8 cellular contexts compared by ENCODE assay signal in the genomic region with DNA sequence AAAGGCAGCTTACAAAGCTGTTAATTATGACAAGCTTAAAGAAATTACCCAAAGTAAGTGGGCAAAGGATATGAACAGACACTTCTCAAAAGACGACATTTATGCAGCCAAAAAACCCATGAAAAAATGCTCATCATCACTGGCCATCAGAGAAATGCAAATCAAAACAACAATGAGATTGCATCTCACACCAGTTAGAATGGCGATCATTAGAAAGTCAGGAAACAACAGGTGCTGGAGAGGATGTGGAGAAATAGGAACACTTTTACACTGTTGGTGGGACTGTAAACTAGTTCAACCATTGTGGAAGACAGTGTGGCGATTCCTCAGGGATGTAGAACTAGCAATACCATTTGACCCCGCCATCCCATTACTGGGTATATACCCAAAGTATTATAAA. TPM values are rescaled to one million over a fixed set of nuclear protein-coding genes. Genes with fewer than 3 reads are reported as not detected.
"Had no signal": no experiment of that assay in that cellular context is flagged by ENCODE, and none has a peak within 500 bp of the region (broad histone marks: within the 10 kb centered on the region; RNA-seq: fewer than 3 reads in every experiment).

No MANE protein-coding gene starts in this region.

RNA-seq across cellular contexts. Expression of a gene that starts 59.3 kb away (rescaled TPM):
- total RNA-seq: left ventricle myocardium superior; lower lobe of right lung; mononuclear cell; mucosa of gallbladder; myocyte; naive thymus-derived CD4-positive, alpha-beta T cell had no signal
- polyA plus RNA-seq: immature natural killer cell; liver; naive thymus-derived CD4-positive, alpha-beta T cell had no signal
